9 cellular contexts compared by ENCODE assay signal in the genomic region with DNA sequence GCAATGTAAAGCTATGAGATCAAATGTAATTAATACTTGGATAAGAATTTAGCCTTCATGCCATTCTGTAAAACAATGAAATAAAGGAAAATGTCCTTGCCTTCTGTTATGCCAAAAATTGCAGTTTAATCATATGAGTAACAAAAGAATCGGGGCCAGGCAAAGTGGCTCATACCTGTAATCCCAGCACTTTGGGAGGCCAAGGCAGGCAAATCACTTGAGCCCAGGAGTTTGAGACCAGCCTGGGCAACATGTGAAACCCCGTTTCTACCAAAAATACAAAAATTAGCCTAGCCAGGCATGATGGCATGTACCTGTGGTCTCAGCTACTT. TPM values are rescaled to one million over a fixed set of nuclear protein-coding genes. Genes with fewer than 3 reads are reported as not detected.
"Had no signal": no experiment of that assay in that cellular context is flagged by ENCODE, and none has a peak within 500 bp of the region (broad histone marks: within the 10 kb centered on the region; RNA-seq: fewer than 3 reads in every experiment).

No MANE protein-coding gene starts in this region.

RNA-seq across cellular contexts. Expression of a gene that starts 34.1 kb away (rescaled TPM):
- total RNA-seq: kidney; lower lobe of right lung; mammary epithelial cell; natural killer cell treated with Interleukin-12 subunit alpha and Interleukin-12 subunit beta and Interleukin-15 and Interleukin-18, amount 100 ng/mL, for 72 hours; omental fat pad; progenitor cell of endocrine pancreas; pulmonary artery endothelial cell; renal cortical epithelial cell; vagina had no signal
